8 cellular contexts compared by ENCODE assay signal in the genomic region with DNA sequence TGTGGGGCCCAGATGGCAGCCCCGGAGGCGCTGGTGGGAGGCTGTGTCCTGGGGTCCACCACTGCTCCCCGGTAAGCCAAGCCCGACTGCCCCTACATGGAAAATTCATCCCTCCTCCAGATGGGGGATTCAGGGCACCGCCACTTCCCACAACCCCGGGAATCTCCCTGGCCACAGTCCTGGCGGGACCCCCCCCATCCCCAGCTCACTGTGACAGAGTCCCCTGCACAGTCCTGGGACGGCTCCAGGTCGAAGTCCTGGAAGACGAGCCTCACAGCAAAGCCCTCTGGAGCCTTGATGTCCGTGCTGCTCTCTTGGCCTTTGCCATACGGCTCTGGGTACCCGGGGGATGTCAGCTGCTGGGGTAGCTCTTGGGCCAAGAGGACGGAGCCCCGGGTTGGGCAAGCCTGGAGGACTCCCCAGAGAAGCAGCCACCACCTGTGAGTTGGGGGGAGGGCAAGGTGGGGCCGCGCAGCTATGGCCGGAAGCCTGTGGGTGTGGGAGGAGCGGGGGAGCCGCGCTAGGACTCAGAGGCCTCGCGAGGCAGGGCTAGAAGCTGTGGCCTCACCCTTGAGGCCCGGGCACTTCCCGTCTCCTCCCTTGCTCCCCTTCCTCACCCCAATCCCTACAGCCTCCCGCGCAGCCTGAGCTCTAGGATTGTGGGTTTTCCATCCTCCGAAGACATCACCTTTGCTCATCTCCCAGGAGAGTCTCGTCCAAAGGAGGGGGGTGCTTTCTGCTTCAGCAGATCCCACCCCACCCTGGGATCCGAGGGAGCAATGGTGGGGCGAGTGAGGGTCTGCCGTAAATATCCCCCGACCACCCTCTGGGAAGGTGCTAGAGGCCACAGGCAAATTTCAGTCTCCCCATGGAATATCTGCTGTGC. TPM values are rescaled to one million over a fixed set of nuclear protein-coding genes. Genes with fewer than 3 reads are reported as not detected.
DNase-seq lines count a peak whose midpoint lies in the region; ATAC-seq and TF ChIP-seq lines count a peak whose summit lies in the region.

No MANE protein-coding gene starts in this region.

- H3K4me3 ChIP-seq in Peyer's patch (peak overlapping the region; percentile 55 to 72 (median 62)), osteoblast (ENCODE audit: insufficient read depth, low read length) (peak overlapping the region; percentile 87), tibial nerve (peak overlapping the region; percentile 45 to 68 (median 56))

- H3K4me1 ChIP-seq in Peyer's patch (peaks cover 0 to 8% (median 7%) of the 10 kb centered on the region in 4 donors), foreskin keratinocyte (peaks cover 5% of the 10 kb centered on the region), osteoblast (ENCODE audit: insufficient read depth, low read length) (peaks cover 12% of the 10 kb centered on the region), tibial nerve (peaks cover 0 to 53% (median 12%) of the 10 kb centered on the region in 4 donors)

- peaks cover 48% of the 10 kb centered on the region for H3K36me3 Mint-ChIP-seq in activated T-helper 2 cell treated with anti-CD3 and anti-CD28 coated beads, Interferon-gamma antibody, Interleukin-2, Interleukin-4, amounts not matched to agents 10 μg/mL and 5 μg/mL and 100 μg/mL, durations not matched to agents 14 hours and 24 hours and 36 hours (ENCODE audit: low read depth)

- peaks cover 14% of the 10 kb centered on the region for H3K9me3 Mint-ChIP-seq in activated T-helper 2 cell treated with anti-CD3 and anti-CD28 coated beads, Interferon-gamma antibody, Interleukin-2, Interleukin-4, amounts not matched to agents 10 μg/mL and 5 μg/mL and 100 μg/mL, durations not matched to agents 14 hours and 24 hours and 36 hours

- peak overlapping the region; percentile 95 for H3K4me2 ChIP-seq in osteoblast (ENCODE audit: insufficient read depth, low read length)

- WGBS in tibial nerve, 2 donors: 2 to 3% methylated on average over 20 of the region's 33 CpGs

- no peaks in the 10 kb centered on the region for H3K9me3 ChIP-seq in Peyer's patch
- H3K9me3 ChIP-seq in osteoblast (ENCODE audit: low read depth, low read length): no peaks in the 10 kb centered on the region
- H3K9me3 ChIP-seq in tibial nerve: peaks cover 0 to 9% (median 0%) of the 10 kb centered on the region in 4 donors

- H3K27me3 Mint-ChIP-seq in activated T-helper 2 cell treated with anti-CD3 and anti-CD28 coated beads, Interferon-gamma antibody, Interleukin-2, Interleukin-4, amounts not matched to agents 10 μg/mL and 5 μg/mL and 100 μg/mL, durations not matched to agents 14 hours and 24 hours and 36 hours (ENCODE audit: low read depth): no peaks in the 10 kb centered on the region

- H3K27me3 ChIP-seq in Peyer's patch: no peaks in the 10 kb centered on the region
- no peaks in the 10 kb centered on the region for H3K27me3 ChIP-seq in foreskin keratinocyte
- no peaks in the 10 kb centered on the region for H3K27me3 ChIP-seq in osteoblast (ENCODE audit: insufficient read depth, low read length)
- no peaks in the 10 kb centered on the region for H3K27me3 ChIP-seq in tibial nerve

- ATAC-seq in HG03378 (IDR thresholded peaks at IDR 0.05; ENCODE audit: unreplicated experiment) (peak; percentile 74), foreskin keratinocyte (peak; percentile 93)

- peak overlapping the region; percentile 92 for H2AFZ ChIP-seq in osteoblast (ENCODE audit: low read length)

- H3K4me1 Mint-ChIP-seq in activated T-helper 2 cell treated with anti-CD3 and anti-CD28 coated beads, Interferon-gamma antibody, Interleukin-2, Interleukin-4, amounts not matched to agents 10 μg/mL and 5 μg/mL and 100 μg/mL, durations not matched to agents 14 hours and 24 hours and 36 hours (ENCODE audit: low read depth): peaks cover 36% of the 10 kb centered on the region

- peak overlapping the region; percentile 89 to 96 (median 94) for H3K27ac ChIP-seq in Peyer's patch
- H3K27ac ChIP-seq in foreskin keratinocyte: peak overlapping the region; percentile 78
- peak overlapping the region; percentile 89 for H3K27ac ChIP-seq in osteoblast (ENCODE audit: low read depth, low read length)
- H3K27ac ChIP-seq in tibial nerve: peak overlapping the region; percentile 89 to 96 (median 94)

- TF ChIP-seq EP300 in tibial nerve (IDR thresholded peaks at IDR 0.05): peak in 1 of 2 donors; percentile 62

- intact Hi-C loops in activated T-helper 2 cell treated with anti-CD3 and anti-CD28 coated beads, Interferon-gamma antibody, Interleukin-2, Interleukin-4, amounts not matched to agents 10 μg/mL and 5 μg/mL and 100 μg/mL, durations not matched to agents 14 hours and 24 hours and 36 hours (cut with micrococcal nuclease): loop anchor here (2.0 to 5.0 kb wide), 2 partner anchors 137 to 166 kb away; partner anchors contain the start of genes C12orf57, EMG1, PHB2 and RNU7-1

- DNase-seq in CD1c-positive myeloid dendritic cell (ENCODE audit: extremely low spot score) (peak; percentile 54), Peyer's patch (peak; percentile 84 to 94 (median 86)), foreskin keratinocyte (peak; percentile 58 to 76), osteoblast (ENCODE audit: insufficient read length, low spot score, missing footprints) (peak; percentile 94), tibial nerve (ENCODE audit: low spot score in 2 of 2) (peak; percentile 63 to 69)
- DNase-seq in activated T-helper 2 cell treated with anti-CD3 and anti-CD28 coated beads, Interferon-gamma antibody, Interleukin-2, Interleukin-4, amounts not matched to agents 10 μg/mL and 5 μg/mL and 100 μg/mL, durations not matched to agents 14 hours and 24 hours and 36 hours (ENCODE audit: low spot score): peak; percentile 76

- TF ChIP-seq POLR2A in GM19193 (IDR thresholded peaks at IDR 0.05; ENCODE audit: extremely low read depth, insufficient read depth, insufficient read length): peak; percentile 98
- peak; percentile 69 to 77 for TF ChIP-seq POLR2A in Peyer's patch (IDR thresholded peaks at IDR 0.05)
- TF ChIP-seq POLR2A in tibial nerve (IDR thresholded peaks at IDR 0.05): peak in 1 of 2 donors; percentile 28

- peak overlapping the region; percentile 89 for H3K27ac Mint-ChIP-seq in activated T-helper 2 cell treated with anti-CD3 and anti-CD28 coated beads, Interferon-gamma antibody, Interleukin-2, Interleukin-4, amounts not matched to agents 10 μg/mL and 5 μg/mL and 100 μg/mL, durations not matched to agents 14 hours and 24 hours and 36 hours

- H3K36me3 ChIP-seq in Peyer's patch (peaks cover 0 to 7% (median 0%) of the 10 kb centered on the region in 3 donors), osteoblast (ENCODE audit: insufficient read depth, low read length) (peaks cover 4% of the 10 kb centered on the region), tibial nerve (peaks cover 0 to 32% (median 0%) of the 10 kb centered on the region in 3 donors)

- H4K20me1 ChIP-seq in osteoblast (ENCODE audit: insufficient read depth, low read length): peaks cover 13% of the 10 kb centered on the region

- H3K4me3 Mint-ChIP-seq in activated T-helper 2 cell treated with anti-CD3 and anti-CD28 coated beads, Interferon-gamma antibody, Interleukin-2, Interleukin-4, amounts not matched to agents 10 μg/mL and 5 μg/mL and 100 μg/mL, durations not matched to agents 14 hours and 24 hours and 36 hours (ENCODE audit: low read depth): peak overlapping the region; percentile 91

- peaks cover 32% of the 10 kb centered on the region for H3K79me2 ChIP-seq in osteoblast (ENCODE audit: insufficient read depth, low read length)

- TF ChIP-seq CTCF in Peyer's patch (IDR thresholded peaks at IDR 0.05): peak in 1 of 6 experiments; percentile 10
- TF ChIP-seq CTCF in foreskin keratinocyte (conservative IDR thresholded peaks at IDR 0.05): no peak
- TF ChIP-seq CTCF in osteoblast (IDR thresholded peaks at IDR 0.05; ENCODE audit: extremely low read depth, low read depth, low read length): no peak
- peak in 1 of 5 experiments; percentile 14 for TF ChIP-seq CTCF in tibial nerve (IDR thresholded peaks at IDR 0.05)

RNA-seq across cellular contexts. Expression of gene C1RL, which starts 0.7 kb away (rescaled TPM):
- 10 to 100 TPM; 44.6 to 87.7 (median 51.5) TPM for total RNA-seq in Peyer's patch
- 20.2 and 28.7 TPM in 2 replicates for total RNA-seq in activated T-helper 2 cell treated with anti-CD3 and anti-CD28 coated beads, Interferon-gamma antibody, Interleukin-2, Interleukin-4, amounts not matched to agents 10 μg/mL and 5 μg/mL and 100 μg/mL, durations not matched to agents 14 hours and 24 hours and 36 hours
- 11.3 and 13.4 TPM in 2 replicates for total RNA-seq in foreskin keratinocyte
- polyA plus RNA-seq in foreskin keratinocyte: 5.7 and 5.9 TPM in 2 replicates
- total RNA-seq in osteoblast: 63.7 and 67.5 TPM in 2 replicates
- total RNA-seq in tibial nerve: 100 to 1,000 TPM; 125 to 214 (median 180) TPM

RNA-seq across cellular contexts. Expression of gene C1R, which starts 16.0 kb away (rescaled TPM):
- 100 to 1,000 TPM in 3 of 4 donors, 10 to 100 TPM in 1; 27.5 to 151 (median 125) TPM for total RNA-seq in Peyer's patch
- total RNA-seq in activated T-helper 2 cell treated with anti-CD3 and anti-CD28 coated beads, Interferon-gamma antibody, Interleukin-2, Interleukin-4, amounts not matched to agents 10 μg/mL and 5 μg/mL and 100 μg/mL, durations not matched to agents 14 hours and 24 hours and 36 hours: 1.5 and 2.5 TPM in 2 replicates
- total RNA-seq in foreskin keratinocyte: 6.1 and 7.8 TPM in 2 replicates
- 7.0 and 8.9 TPM in 2 replicates for polyA plus RNA-seq in foreskin keratinocyte
- 313 and 330 TPM in 2 replicates for total RNA-seq in osteoblast
- 1,000 to 10,000 TPM in 1 of 4 donors, 100 to 1,000 TPM in 3; 528 to 1,237 (median 593) TPM for total RNA-seq in tibial nerve

RNA-seq across cellular contexts. Expression of gene RBP5, which starts 20.4 kb away (rescaled TPM):
- total RNA-seq in Peyer's patch: 10 to 100 TPM in 1 of 4 donors, 1 to 10 TPM in 2, not detected in 1; 3.7 to 64.4 (median 4.3) TPM
- 1.2 TPM in 1 of 2 replicates, not detected in the other for total RNA-seq in activated T-helper 2 cell treated with anti-CD3 and anti-CD28 coated beads, Interferon-gamma antibody, Interleukin-2, Interleukin-4, amounts not matched to agents 10 μg/mL and 5 μg/mL and 100 μg/mL, durations not matched to agents 14 hours and 24 hours and 36 hours
- total RNA-seq in foreskin keratinocyte: not detected in 2 replicates
- not detected in 2 replicates for polyA plus RNA-seq in foreskin keratinocyte
- not detected in 2 replicates for total RNA-seq in osteoblast
- total RNA-seq in tibial nerve: 1 to 10 TPM in 3 of 4 donors, under 1 TPM in 1; 0.78 to 9.9 (median 2.2) TPM

RNA-seq across cellular contexts. Expression of gene CLSTN3, which starts 21.9 kb away (rescaled TPM):
- total RNA-seq in Peyer's patch: 100 to 1,000 TPM in 1 of 4 donors, 10 to 100 TPM in 3; 35.0 to 120 (median 57.3) TPM
- 57.8 and 60.7 TPM in 2 replicates for total RNA-seq in activated T-helper 2 cell treated with anti-CD3 and anti-CD28 coated beads, Interferon-gamma antibody, Interleukin-2, Interleukin-4, amounts not matched to agents 10 μg/mL and 5 μg/mL and 100 μg/mL, durations not matched to agents 14 hours and 24 hours and 36 hours
- 5.7 and 6.7 TPM in 2 replicates for total RNA-seq in foreskin keratinocyte
- 6.1 and 6.7 TPM in 2 replicates for polyA plus RNA-seq in foreskin keratinocyte
- total RNA-seq in osteoblast: 6.2 and 7.6 TPM in 2 replicates
- 100 to 1,000 TPM in 1 of 4 donors, 10 to 100 TPM in 3; 40.0 to 112 (median 79.6) TPM for total RNA-seq in tibial nerve

RNA-seq across cellular contexts. Expression of gene C1S, which starts 47.8 kb away (rescaled TPM):
- total RNA-seq in Peyer's patch (100 to 1,000 TPM in 2 of 4 donors, 10 to 100 TPM in 2; 55.9 to 187 (median 108) TPM), foreskin keratinocyte (1.3 and 1.9 TPM in 2 replicates), osteoblast (443 and 478 TPM in 2 replicates), tibial nerve (1,000 to 10,000 TPM in 1 of 4 donors, 100 to 1,000 TPM in 3; 415 to 1,129 (median 638) TPM)
- total RNA-seq in activated T-helper 2 cell treated with anti-CD3 and anti-CD28 coated beads, Interferon-gamma antibody, Interleukin-2, Interleukin-4, amounts not matched to agents 10 μg/mL and 5 μg/mL and 100 μg/mL, durations not matched to agents 14 hours and 24 hours and 36 hours: 2.5 and 2.6 TPM in 2 replicates
- polyA plus RNA-seq in foreskin keratinocyte: 0.97 and 1.0 TPM in 2 replicates

Comparison
In these comparisons a context has a peak if more than half of its experiments do, and no peak if none do; other contexts are left out.
1. Peak in every context shown above with its lines: DNase-seq, ATAC-seq, H3K4me3 ChIP-seq and H3K27ac ChIP-seq.